24 cellular contexts compared by ENCODE assay signal in genomic region chr15:85000937-85001336, GRCh38. TPM values are rescaled to one million over a fixed set of nuclear protein-coding genes. Genes with fewer than 3 reads are reported as not detected.
DNase-seq lines count a peak whose midpoint lies in the region; ATAC-seq, FAIRE-seq and TF ChIP-seq lines count a peak whose summit lies in the region.
"Had no signal": no experiment of that assay in that cellular context is flagged by ENCODE, and none has a peak within 500 bp of the region (broad histone marks: within the 10 kb centered on the region; RNA-seq: fewer than 3 reads in every experiment).

No MANE protein-coding gene starts in this region.

- no peak for DNase-seq in A549 (ENCODE audit: low read depth in 1 of 2, low spot score in 1 of 2)
- peak in 2 of 3 donors; percentile 30 to 58 for DNase-seq in right cardiac atrium
- DNase-seq in sigmoid colon: no peak
- no peak for DNase-seq in GM12892 (ENCODE audit: insufficient read length)
- DNase-seq: activated CD4-positive, alpha-beta memory T cell treated with anti-CD3 and anti-CD28 coated beads, Interleukin-2, amount 10 ng/mL, durations not matched to agents 7 days and 5 days; activated effector memory CD4-positive, alpha-beta T cell treated with Interleukin-2 at 50 U/mL for 16 hours; activated naive CD8-positive, alpha-beta T cell treated with anti-CD3 and anti-CD28 coated beads, Interleukin-2, amount 10 ng/mL, durations not matched to agents 7 days and 5 days; colonic mucosa; DMS 273 treated with DMSO at 0.1 percent for 48 hours; NCI-H1092 treated with DMSO at 0.1 percent for 48 hours; NCI-H1930; NCI-H2227 treated with DMSO at 0.1 percent for 48 hours; spleen; stimulated activated CD4-positive, alpha-beta T cell treated with anti-CD3 and anti-CD28 coated beads, Interleukin-4, amount 100 ng/mL, for 1 hour; stimulated activated naive CD8-positive, alpha-beta T cell treated with anti-CD3 and anti-CD28 coated beads, Interleukin-15, Interleukin-2, amounts not matched to agents 100 U/mL and 50 U/mL, for 24 hours; T-helper 9 cell had no signal

- FAIRE-seq in A549 (lab: Jason Lieb, UNC): no peak
- FAIRE-seq in GM12892 (lab: Jason Lieb, UNC): no peak
- FAIRE-seq: G401.6, GM18507 had no signal

- TF ChIP-seq POLR2A in A549 (IDR thresholded peaks at IDR 0.05; ENCODE audit: low read length) (no peak), sigmoid colon (IDR thresholded peaks at IDR 0.05) (no peak), GM12892 (IDR thresholded peaks at IDR 0.05; ENCODE audit: low read depth, low read length) (no peak)

- ATAC-seq in A549: no peak; a peak in 1 of 6 replicates
- ATAC-seq in right cardiac atrium: peak; percentile 69 to 92
- ATAC-seq in HG02759 (IDR thresholded peaks at IDR 0.05; ENCODE audit: unreplicated experiment): no peak
- ATAC-seq in HG03159 (IDR thresholded peaks at IDR 0.05; ENCODE audit: unreplicated experiment): no peak
- no peak for ATAC-seq in HG02678 (IDR thresholded peaks at IDR 0.05; ENCODE audit: unreplicated experiment)
- ATAC-seq: HCT116; stimulated activated naive CD8-positive, alpha-beta T cell treated with anti-CD3 and anti-CD28 coated beads, Interleukin-15, Interleukin-2, amounts not matched to agents 100 U/mL and 50 U/mL, for 24 hours; WTC11 had no signal

- CTCF ChIA-PET in A549 (lab: Yijun Ruan, JAX): interaction anchor here (0.6 to 1.6 kb wide), 5 partner anchors 12 to 414 kb away, joined by 3 to 6 read pairs (median 4); no protein-coding TSS in a partner anchor

- TF ChIP-seq EP300 in A549 (IDR thresholded peaks at IDR 0.05) (no peak), sigmoid colon (IDR thresholded peaks at IDR 0.05) (no peak)

- POLR2A ChIA-PET in A549 (lab: Yijun Ruan, JAX): no interaction called here

- intact Hi-C loops in right cardiac atrium (cut with DNase I): no loop called here
- intact Hi-C loops in sigmoid colon (cut with DNase I): no loop called here

- 87% methylated on average over 5 of the region's 5 CpGs for WGBS in A549 (ENCODE audit: missing lambda C conversion rate)
- WGBS in right cardiac atrium: 36% methylated on average over 5 of the region's 5 CpGs
- 26 to 67% methylated on average over 5 of the region's 5 CpGs for WGBS in sigmoid colon, 2 donors

- H3K36me3 ChIP-seq in sigmoid colon: no peaks in the 10 kb centered on the region
- H3K36me3 ChIP-seq: colonic mucosa, spleen had no signal

- H3K27ac ChIP-seq in A549 (peak overlapping the region in 1 of 2 experiments; percentile 44; a peak in 3 of 6 replicates), VCaP (peak overlapping the region; percentile 78), right cardiac atrium (ENCODE audit: low read length) (peak overlapping the region; percentile 15), sigmoid colon (peak overlapping the region in 3 of 4 donors; percentile 6 to 15 (median 11))
- H3K27ac ChIP-seq: colonic mucosa, spleen had no signal

- H3K4me1 ChIP-seq in A549 (peaks cover 39% of the 10 kb centered on the region), right cardiac atrium (ENCODE audit: control insufficient read depth, insufficient read depth, low read length) (peaks cover 10% of the 10 kb centered on the region), sigmoid colon (peaks cover 0 to 25% (median 14%) of the 10 kb centered on the region in 4 donors)

- TF ChIP-seq RAD21 in A549 (conservative IDR thresholded peaks at IDR 0.05 in 1 of 2, IDR thresholded peaks at IDR 0.05 in 1 of 2): no peak

- 0 out of 3 replicates have a peak overlapping the region, but pooled peaks have one; percentile 21 for H3K4me2 ChIP-seq in A549

- H3K9me3 ChIP-seq in A549 (no peaks in the 10 kb centered on the region), right cardiac atrium (ENCODE audit: control insufficient read depth, low read length) (no peaks in the 10 kb centered on the region), sigmoid colon (no peaks in the 10 kb centered on the region)
- H3K9me3 ChIP-seq: colonic mucosa, spleen had no signal

- H3K4me3 ChIP-seq in A549: no peak overlapping the region
- H3K4me3 ChIP-seq in right cardiac atrium (ENCODE audit: low read length): no peak overlapping the region
- H3K4me3 ChIP-seq in sigmoid colon: no peak overlapping the region
- H3K4me3 ChIP-seq: colonic mucosa, spleen had no signal

- no peaks in the 10 kb centered on the region for H3K27me3 ChIP-seq in right cardiac atrium (ENCODE audit: control insufficient read depth, insufficient read depth)
- no peaks in the 10 kb centered on the region for H3K27me3 ChIP-seq in sigmoid colon
- H3K27me3 ChIP-seq: colonic mucosa, spleen had no signal

- TF ChIP-seq CTCF in A549 (IDR thresholded peaks at IDR 0.05): no peak
- no peak for TF ChIP-seq CTCF in VCaP (conservative IDR thresholded peaks at IDR 0.05)
- no peak for TF ChIP-seq CTCF in sigmoid colon (IDR thresholded peaks at IDR 0.05)

TF ChIP-seq in A549, 52 proteins besides CTCF, POLR2A, EP300 and RAD21:
- TF ChIP-seq MYC (IDR thresholded peaks at IDR 0.05; ENCODE audit: borderline replicate concordance, low read length) (no peak), FOSB (CRISPR knock-in tag; IDR thresholded peaks at IDR 0.05) (no peak), HEYL (CRISPR knock-in tag; IDR thresholded peaks at IDR 0.05) (no peak), CBX2 (IDR thresholded peaks at IDR 0.05; ENCODE audit: borderline replicate concordance, low read depth) (no peak), NR3C1 (IDR thresholded peaks at IDR 0.05) (no peak), TFCP2L1 (CRISPR knock-in tag; IDR thresholded peaks at IDR 0.05) (no peak), EHF (CRISPR knock-in tag; IDR thresholded peaks at IDR 0.05) (no peak), NPAS2 (CRISPR knock-in tag; IDR thresholded peaks at IDR 0.05; ENCODE audit: borderline replicate concordance) (no peak), RFX5 (IDR thresholded peaks at IDR 0.05) (no peak)
TF ChIP-seq in A549: peak in this region for 0.

RNA-seq across cellular contexts. Expression of gene PDE8A, which starts 19.3 kb away (rescaled TPM):
- 171 and 204 TPM in 2 replicates for polyA plus RNA-seq in A549 (2011; rRNA removed)
- 43.7 and 46.8 TPM in 2 replicates for polyA plus RNA-seq in A549 (2012; cell fraction: cytosol; rRNA removed)
- polyA plus RNA-seq in A549 (2012; cell fraction: nucleus; rRNA removed): 57.8 and 99.2 TPM in 2 replicates
- polyA plus RNA-seq in A549 (2017; fragmentation: RNase III; extraction: RNeasy Plus Mini Kit Qiagen cat#74134 plus additional on column Dnase treatment): 44.4 to 45.3 TPM (median 45.0 TPM) in 3 replicates
- polyA minus RNA-seq in A549 (2011; rRNA and poly(A)+ RNA removed): 104 and 125 TPM in 2 replicates
- total RNA-seq in right cardiac atrium: 10 to 100 TPM; 17.1 to 24.7 (median 19.6) TPM
- polyA plus RNA-seq in right cardiac atrium: 11.5 TPM
- 10 to 100 TPM; 27.8 to 43.2 (median 36.3) TPM for total RNA-seq in sigmoid colon
- 10 to 100 TPM; 39.0 to 45.5 (median 39.8) TPM for polyA plus RNA-seq in sigmoid colon
- 24.2 TPM for polyA plus RNA-seq in GM12892 (2012; ENCODE audit: missing spikeins)

Comparison
In these comparisons a context has a peak if more than half of its experiments do, and no peak if none do; other contexts are left out.
1. ATAC-seq: peak in right cardiac atrium (2 of 2); none in A549 (0 of 2), HG02759 (single experiment), HG03159 (single experiment) and HG02678 (single experiment).
2. DNase-seq: peak in right cardiac atrium (2 of 3); none in A549 (0 of 2), sigmoid colon (single experiment) and GM12892 (single experiment).